1 cellular context compared by ENCODE assay signal in the genomic region with DNA sequence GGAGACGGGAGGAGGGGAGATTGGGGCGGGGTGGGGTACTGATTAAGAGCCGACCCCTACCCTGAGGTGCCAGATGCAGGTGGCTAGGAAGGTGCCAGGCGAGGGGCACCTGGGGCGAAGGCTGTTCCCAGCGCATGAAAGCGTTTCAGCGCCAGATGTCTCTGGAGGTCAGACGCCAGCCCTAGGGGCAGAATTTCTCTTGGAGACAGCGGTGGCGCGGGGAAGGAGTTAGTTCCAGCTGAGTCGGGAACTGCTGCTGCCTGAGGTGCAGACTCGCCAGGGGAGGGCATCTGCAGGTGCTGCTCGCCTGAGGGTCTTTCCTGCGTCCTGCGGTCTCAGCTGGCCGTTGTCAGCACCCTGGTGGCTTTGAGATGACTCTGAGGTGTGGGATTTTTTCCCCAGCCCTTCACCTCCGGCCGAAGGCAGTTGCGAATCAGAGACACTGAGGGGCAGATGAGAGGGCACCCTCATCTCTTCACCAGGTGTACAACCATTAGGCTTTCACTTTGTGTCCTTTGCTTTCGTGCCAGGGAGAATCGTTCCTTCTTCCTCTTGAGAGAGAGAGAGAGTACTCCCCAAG.
TF ChIP-seq lines count a peak whose summit lies in the region.

No MANE protein-coding gene starts in this region.

TF ChIP-seq in GM12878, 131 proteins besides CTCF, POLR2A, EP300 and RAD21:
- TF ChIP-seq, protein P1, sequence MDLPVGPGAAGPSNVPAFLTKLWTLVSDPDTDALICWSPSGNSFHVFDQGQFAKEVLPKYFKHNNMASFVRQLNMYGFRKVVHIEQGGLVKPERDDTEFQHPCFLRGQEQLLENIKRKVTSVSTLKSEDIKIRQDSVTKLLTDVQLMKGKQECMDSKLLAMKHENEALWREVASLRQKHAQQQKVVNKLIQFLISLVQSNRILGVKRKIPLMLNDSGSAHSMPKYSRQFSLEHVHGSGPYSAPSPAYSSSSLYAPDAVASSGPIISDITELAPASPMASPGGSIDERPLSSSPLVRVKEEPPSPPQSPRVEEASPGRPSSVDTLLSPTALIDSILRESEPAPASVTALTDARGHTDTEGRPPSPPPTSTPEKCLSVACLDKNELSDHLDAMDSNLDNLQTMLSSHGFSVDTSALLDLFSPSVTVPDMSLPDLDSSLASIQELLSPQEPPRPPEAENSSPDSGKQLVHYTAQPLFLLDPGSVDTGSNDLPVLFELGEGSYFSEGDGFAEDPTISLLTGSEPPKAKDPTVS (IDR thresholded peaks at IDR 0.05; ENCODE audit: low read depth, low read length), result no peak
- no peak for TF ChIP-seq SPI1 (IDR thresholded peaks at IDR 0.05; ENCODE audit: borderline replicate concordance, insufficient read depth, low read depth, low read length)
- no peak for TF ChIP-seq PML (IDR thresholded peaks at IDR 0.05; ENCODE audit: low read length)
- TF ChIP-seq, protein P2, sequence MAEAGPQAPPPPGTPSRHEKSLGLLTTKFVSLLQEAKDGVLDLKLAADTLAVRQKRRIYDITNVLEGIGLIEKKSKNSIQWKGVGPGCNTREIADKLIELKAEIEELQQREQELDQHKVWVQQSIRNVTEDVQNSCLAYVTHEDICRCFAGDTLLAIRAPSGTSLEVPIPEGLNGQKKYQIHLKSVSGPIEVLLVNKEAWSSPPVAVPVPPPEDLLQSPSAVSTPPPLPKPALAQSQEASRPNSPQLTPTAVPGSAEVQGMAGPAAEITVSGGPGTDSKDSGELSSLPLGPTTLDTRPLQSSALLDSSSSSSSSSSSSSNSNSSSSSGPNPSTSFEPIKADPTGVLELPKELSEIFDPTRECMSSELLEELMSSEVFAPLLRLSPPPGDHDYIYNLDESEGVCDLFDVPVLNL (IDR thresholded peaks at IDR 0.05; ENCODE audit: low read depth, low read length), result no peak
- TF ChIP-seq, protein P3, sequence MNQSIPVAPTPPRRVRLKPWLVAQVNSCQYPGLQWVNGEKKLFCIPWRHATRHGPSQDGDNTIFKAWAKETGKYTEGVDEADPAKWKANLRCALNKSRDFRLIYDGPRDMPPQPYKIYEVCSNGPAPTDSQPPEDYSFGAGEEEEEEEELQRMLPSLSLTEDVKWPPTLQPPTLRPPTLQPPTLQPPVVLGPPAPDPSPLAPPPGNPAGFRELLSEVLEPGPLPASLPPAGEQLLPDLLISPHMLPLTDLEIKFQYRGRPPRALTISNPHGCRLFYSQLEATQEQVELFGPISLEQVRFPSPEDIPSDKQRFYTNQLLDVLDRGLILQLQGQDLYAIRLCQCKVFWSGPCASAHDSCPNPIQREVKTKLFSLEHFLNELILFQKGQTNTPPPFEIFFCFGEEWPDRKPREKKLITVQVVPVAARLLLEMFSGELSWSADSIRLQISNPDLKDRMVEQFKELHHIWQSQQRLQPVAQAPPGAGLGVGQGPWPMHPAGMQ (IDR thresholded peaks at IDR 0.05; ENCODE audit: borderline replicate concordance), result no peak
- TF ChIP-seq RUNX3 (IDR thresholded peaks at IDR 0.05; ENCODE audit: low read length), result peak; percentile 48; the same call in 1 of the 2 replicates
